1 cellular context compared by ENCODE assay signal in genomic region chr12:104583311-104583710, GRCh38.
TF ChIP-seq lines count a peak whose summit lies in the region.

No MANE protein-coding gene starts in this region.

TF ChIP-seq in GM12878, 131 proteins besides CTCF, POLR2A, EP300 and RAD21 (continued from another document):
- TF ChIP-seq ZNF592 (IDR thresholded peaks at IDR 0.05), result no peak
- no peak for TF ChIP-seq SKIL (IDR thresholded peaks at IDR 0.05; ENCODE audit: low read depth, poor library complexity, severe bottlenecking)
- TF ChIP-seq HSF1 (IDR thresholded peaks at IDR 0.05; ENCODE audit: low read depth, low read length), result no peak
- TF ChIP-seq PKNOX1 (IDR thresholded peaks at IDR 0.05), result 0 out of 2 replicates have a peak, but pooled peaks have one; percentile 24
- no peak for TF ChIP-seq CREB1 (IDR thresholded peaks at IDR 0.05; ENCODE audit: low read depth)
- TF ChIP-seq BHLHE40 (IDR thresholded peaks at IDR 0.05; ENCODE audit: borderline replicate concordance in 1 of 2, low read depth in 2 of 2, low read length in 1 of 2), result peak; percentile 94 to 95
- TF ChIP-seq SUPT20H (IDR thresholded peaks at IDR 0.05; ENCODE audit: borderline replicate concordance, control insufficient read depth, low read depth, low read length), result no peak
- peak; percentile 22; the same call in 1 of the 2 replicates for TF ChIP-seq RB1 (IDR thresholded peaks at IDR 0.05; ENCODE audit: borderline replicate concordance)
- no peak for TF ChIP-seq ZNF24 (IDR thresholded peaks at IDR 0.05)
- TF ChIP-seq MTA3 (IDR thresholded peaks at IDR 0.05; ENCODE audit: borderline replicate concordance, low read length), result no peak
- no peak; the same call in 1 of the 2 replicates for TF ChIP-seq DPF2 (IDR thresholded peaks at IDR 0.05)
- no peak for TF ChIP-seq MTA2 (IDR thresholded peaks at IDR 0.05; ENCODE audit: low read depth)
- no peak for TF ChIP-seq GATAD2B (conservative IDR thresholded peaks at IDR 0.05; ENCODE audit: low read depth)
- no peak for TF ChIP-seq KDM1A (IDR thresholded peaks at IDR 0.05; ENCODE audit: borderline replicate concordance)
- TF ChIP-seq NFIC (IDR thresholded peaks at IDR 0.05; ENCODE audit: low read depth, low read length), result 0 out of 2 replicates have a peak, but pooled peaks have one; percentile 31
- peak; percentile 19 for TF ChIP-seq USF1 (IDR thresholded peaks at IDR 0.05; ENCODE audit: borderline replicate concordance, extremely low read length, insufficient read depth, low read depth, low read length)
- peak; percentile 63; the same call in 1 of the 2 replicates for TF ChIP-seq RAD51 (IDR thresholded peaks at IDR 0.05)
- peak; percentile 47 for TF ChIP-seq RUNX3 (IDR thresholded peaks at IDR 0.05; ENCODE audit: low read length)
- TF ChIP-seq GABPA (IDR thresholded peaks at IDR 0.05; ENCODE audit: low read depth), result no peak
- no peak for TF ChIP-seq ATF3 (IDR thresholded peaks at IDR 0.05; ENCODE audit: borderline replicate concordance, extremely low read depth, low read depth, low read length)
